ENCODE assay signal across 23 cellular contexts in the genomic region with DNA sequence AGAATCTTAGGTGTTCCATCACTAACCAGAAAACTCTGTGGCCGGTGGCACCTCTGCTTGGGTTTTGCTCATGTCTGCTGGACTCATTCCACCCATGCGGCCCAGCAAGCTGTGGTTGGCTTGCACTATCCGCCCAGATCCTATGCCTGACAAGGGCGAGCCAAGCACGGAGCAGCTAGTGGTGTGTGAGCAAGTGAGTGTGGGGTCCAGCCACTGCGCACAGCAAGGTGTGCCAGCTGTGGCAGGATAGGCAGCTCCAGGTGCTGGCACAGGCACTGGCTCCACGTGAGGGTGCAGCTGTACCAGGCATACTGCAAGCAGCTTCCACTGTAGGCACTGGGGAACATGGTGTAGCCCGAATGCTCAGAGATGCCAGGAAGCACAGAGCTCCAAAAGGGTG.
DNase-seq lines count a peak whose midpoint lies in the region; ATAC-seq and FAIRE-seq lines count a peak whose summit lies in the region.
"Had no signal": no experiment of that assay in that cellular context is flagged by ENCODE, and none has a peak within 500 bp of the region (broad histone marks: within the 10 kb centered on the region; RNA-seq: fewer than 3 reads in every experiment).

No MANE protein-coding gene starts in this region.

- H3K9ac ChIP-seq in neuronal stem cell (ENCODE audit: low read depth, low read length, poor library complexity), result no peak overlapping the region
- H3K9ac ChIP-seq: BLaER1 had no signal

- peak overlapping the region; percentile 49 for H2BK12ac ChIP-seq in neuronal stem cell (ENCODE audit: low read length)

- no peak overlapping the region for H2AFZ ChIP-seq in neuronal stem cell (ENCODE audit: low read length)
- H2AFZ ChIP-seq: GM23338 had no signal

- DNase-seq in HTR-8/SVneo (ENCODE audit: insufficient read length, low spot score) (no peak), islet precursor cell (peak; percentile 47), neuronal stem cell (ENCODE audit: low spot score) (no peak), DMS79 treated with DMSO at 0.1 percent for 48 hours (lab: John Stamatoyannopoulos, UW) (no peak), T1000 (lab: John Stamatoyannopoulos, UW) (no peak)
- DNase-seq: Caco-2; CD4-positive, CD25-positive, alpha-beta regulatory T cell; CD8-positive, alpha-beta T cell; DMS153; EL; GDM1; H9 had no signal

- no peak overlapping the region for H3K18ac ChIP-seq in neuronal stem cell (ENCODE audit: low read length)

- H4K91ac ChIP-seq in neuronal stem cell (ENCODE audit: low read depth, low read length, poor library complexity), result no peak overlapping the region

- peak overlapping the region in 1 of 2 donors; percentile 15 for H3K4me3 ChIP-seq in neuronal stem cell (ENCODE audit: low read length in 2 of 2)
- H3K4me3 ChIP-seq: BLaER1, GM12878, GM23338 had no signal

- H3K9me3 ChIP-seq in neuronal stem cell (replicated peaks in 1 of 2; ENCODE audit: control insufficient read depth in 2 of 2, insufficient read depth in 1 of 2, low read depth in 1 of 2, low read length in 2 of 2), result peaks cover 0 to 2% of the 10 kb centered on the region in 2 donors
- H3K9me3 ChIP-seq: BLaER1, Caco-2 had no signal

- peak overlapping the region; percentile 49 for H3K23ac ChIP-seq in neuronal stem cell (ENCODE audit: low read depth, low read length, poor library complexity)

- no peaks in the 10 kb centered on the region for H3K27me3 Mint-ChIP-seq in stimulated activated memory B cell treated with anti-CD40 and anti-IgM and Interleukin-4, amounts not matched to agents 10 μg/mL and 1 μg/mL and 100 μg/mL, for 72 hours
- H3K27me3 Mint-ChIP-seq: B cell; CD4-positive, CD25-positive, alpha-beta regulatory T cell had no signal

- ATAC-seq in stimulated activated memory B cell treated with anti-CD40 and anti-IgM and Interleukin-4, amounts not matched to agents 10 μg/mL and 1 μg/mL and 100 μg/mL, for 72 hours, result peak; percentile 31
- ATAC-seq in HG03108 (IDR thresholded peaks at IDR 0.05; ENCODE audit: unreplicated experiment) (no peak), GM18498 (IDR thresholded peaks at IDR 0.05; ENCODE audit: unreplicated experiment) (no peak)
- ATAC-seq: CD8-positive, alpha-beta T cell; GM12878; GM23338; HCT116 had no signal

- peak overlapping the region; percentile 26 for H2AK5ac ChIP-seq in neuronal stem cell (ENCODE audit: low read depth, low read length)

- no peaks in the 10 kb centered on the region for H3K4me1 ChIP-seq in neuronal stem cell (ENCODE audit: control insufficient read depth in 2 of 2, insufficient read depth in 1 of 2, low read depth in 1 of 2, low read length in 2 of 2)
- H3K4me1 ChIP-seq: BLaER1, Caco-2 had no signal

- no peak overlapping the region for H3K4me3 Mint-ChIP-seq in stimulated activated memory B cell treated with anti-CD40 and anti-IgM and Interleukin-4, amounts not matched to agents 10 μg/mL and 1 μg/mL and 100 μg/mL, for 72 hours
- H3K4me3 Mint-ChIP-seq: B cell; CD4-positive, CD25-positive, alpha-beta regulatory T cell; CD8-positive, alpha-beta T cell; GM23338; H9 had no signal

- no peak overlapping the region for H3K27ac Mint-ChIP-seq in stimulated activated memory B cell treated with anti-CD40 and anti-IgM and Interleukin-4, amounts not matched to agents 10 μg/mL and 1 μg/mL and 100 μg/mL, for 72 hours
- H3K27ac Mint-ChIP-seq: B cell; CD4-positive, CD25-positive, alpha-beta regulatory T cell; CD8-positive, alpha-beta T cell; GM23338; H9 had no signal

- peak overlapping the region; percentile 79 for H3K14ac ChIP-seq in neuronal stem cell (ENCODE audit: low read length)

- no peak overlapping the region for H2BK15ac ChIP-seq in neuronal stem cell (ENCODE audit: low read length)

- H3K27ac ChIP-seq in neuronal stem cell (replicated peaks; ENCODE audit: low read length), result no peak overlapping the region
- H3K27ac ChIP-seq: 22Rv1, BLaER1, C4-2B had no signal

- peak overlapping the region; percentile 68 for H4K8ac ChIP-seq in neuronal stem cell (ENCODE audit: low read depth, low read length)

- H3K4me2 ChIP-seq in neuronal stem cell (ENCODE audit: insufficient read depth, low read length, poor library complexity, severe bottlenecking), result no peak overlapping the region
- H3K4me2 ChIP-seq: BLaER1, GM23338 had no signal

- no peaks in the 10 kb centered on the region for H3K36me3 ChIP-seq in neuronal stem cell (replicated peaks in 1 of 2; ENCODE audit: control insufficient read depth in 2 of 2, insufficient read depth in 2 of 2, low read length in 2 of 2)
- H3K36me3 ChIP-seq: BLaER1 had no signal

- no peaks in the 10 kb centered on the region for H3K27me3 ChIP-seq in neuronal stem cell (ENCODE audit: control insufficient read depth in 3 of 3, insufficient read depth in 3 of 3, low read depth in 1 of 3, low read length in 3 of 3)
- H3K27me3 ChIP-seq: BLaER1 had no signal

- H3K4me1 Mint-ChIP-seq in stimulated activated memory B cell treated with anti-CD40 and anti-IgM and Interleukin-4, amounts not matched to agents 10 μg/mL and 1 μg/mL and 100 μg/mL, for 72 hours, result no peaks in the 10 kb centered on the region
- H3K4me1 Mint-ChIP-seq: B cell; CD4-positive, CD25-positive, alpha-beta regulatory T cell; GM23338; H9 had no signal

- H2BK120ac ChIP-seq in neuronal stem cell (ENCODE audit: low read depth, low read length), result no peak overlapping the region

- H3K9me3 Mint-ChIP-seq in stimulated activated memory B cell treated with anti-CD40 and anti-IgM and Interleukin-4, amounts not matched to agents 10 μg/mL and 1 μg/mL and 100 μg/mL, for 72 hours, result peaks cover 6% of the 10 kb centered on the region

- no CpG with 5 or more reads among the region's 8 CpGs for WGBS in neuronal stem cell (ENCODE audit: extremely low coverage in 2 of 2, insufficient read length in 2 of 2, insufficient replicate concordance in 1 of 2), 2 donors

- H3K36me3 Mint-ChIP-seq in stimulated activated memory B cell treated with anti-CD40 and anti-IgM and Interleukin-4, amounts not matched to agents 10 μg/mL and 1 μg/mL and 100 μg/mL, for 72 hours, result no peaks in the 10 kb centered on the region
- H3K36me3 Mint-ChIP-seq: CD4-positive, CD25-positive, alpha-beta regulatory T cell; CD8-positive, alpha-beta T cell had no signal

- no peak overlapping the region for H2BK5ac ChIP-seq in neuronal stem cell (ENCODE audit: low read length)

- H3K4ac ChIP-seq in neuronal stem cell (ENCODE audit: low read length), result no peak overlapping the region

- FAIRE-seq in HTR-8/SVneo (lab: Jason Lieb, UNC), result peak; percentile 49
- FAIRE-seq: GM12878, GM18507 had no signal

- H3K79me1 ChIP-seq in neuronal stem cell (ENCODE audit: low read depth, low read length), result no peaks in the 10 kb centered on the region
